Comparison of ENCODE assay signal across 1 cellular context in genomic region chr2:20008703-20009102, GRCh38.
A peak's percentile ranks its signal among the peaks of the same experiment; 100 is the strongest.
TF ChIP-seq lines count a peak whose summit lies in the region.

No MANE protein-coding gene starts in this region.

TF ChIP-seq in HepG2, 621 proteins besides CTCF, POLR2A, EP300 and RAD21 (continued from another document and continues in another):
- TF ChIP-seq FOXO1 (CRISPR knock-in tag; IDR thresholded peaks at IDR 0.05) (peak; percentile 83; the same call in 1 of the 2 replicates), MYNN (CRISPR knock-in tag; IDR thresholded peaks at IDR 0.05; ENCODE audit: low read depth) (no peak), ATF7 (IDR thresholded peaks at IDR 0.05) (peak; percentile 25; the same call in 1 of the 2 replicates), ATF7 (CRISPR knock-in tag; IDR thresholded peaks at IDR 0.05) (no peak), KAT7 (CRISPR knock-in tag; IDR thresholded peaks at IDR 0.05; ENCODE audit: borderline replicate concordance) (0 out of 2 replicates have a peak, but pooled peaks have one; percentile 63), THAP11 (CRISPR knock-in tag; IDR thresholded peaks at IDR 0.05) (peak; percentile 69), ATF6 (CRISPR knock-in tag; conservative IDR thresholded peaks at IDR 0.05) (no peak), ZNF383 (CRISPR knock-in tag; IDR thresholded peaks at IDR 0.05; ENCODE audit: borderline replicate concordance) (no peak), SOX13 (IDR thresholded peaks at IDR 0.05) (no peak), SOX13 (CRISPR knock-in tag; conservative IDR thresholded peaks at IDR 0.05 in 1 of 2, IDR thresholded peaks at IDR 0.05 in 1 of 2) (peak in 1 of 2 experiments; percentile 81; a peak in 2 of 4 replicates), FOXJ3 (CRISPR knock-in tag; IDR thresholded peaks at IDR 0.05; ENCODE audit: borderline replicate concordance) (peak; percentile 75; the same call in 1 of the 2 replicates), HDAC1 (CRISPR knock-in tag; IDR thresholded peaks at IDR 0.05) (peak; percentile 53; the same call in 1 of the 2 replicates), MAX (IDR thresholded peaks at IDR 0.05) (0 out of 2 replicates have a peak, but pooled peaks have one; percentile 35), ETV5 (CRISPR knock-in tag; IDR thresholded peaks at IDR 0.05; ENCODE audit: borderline replicate concordance) (peak; percentile 70; the same call in 1 of the 2 replicates), ZKSCAN5 (CRISPR knock-in tag; IDR thresholded peaks at IDR 0.05) (no peak), ISX (CRISPR knock-in tag; conservative IDR thresholded peaks at IDR 0.05) (no peak), NFKBIZ (CRISPR knock-in tag; IDR thresholded peaks at IDR 0.05) (0 out of 2 replicates have a peak, but pooled peaks have one; percentile 53), SMC3 (IDR thresholded peaks at IDR 0.05; ENCODE audit: low read length) (0 out of 2 replicates have a peak, but pooled peaks have one; percentile 1), ZGPAT (CRISPR knock-in tag; IDR thresholded peaks at IDR 0.05) (peak; percentile 39; the same call in 1 of the 2 replicates), GATA4 (IDR thresholded peaks at IDR 0.05; ENCODE audit: borderline replicate concordance, low read depth) (no peak), AHDC1 (CRISPR knock-in tag; IDR thresholded peaks at IDR 0.05; ENCODE audit: borderline replicate concordance) (peak; percentile 91), GABPA (IDR thresholded peaks at IDR 0.05; ENCODE audit: low read depth, low read length) (no peak), GABPA (CRISPR knock-in tag; IDR thresholded peaks at IDR 0.05; ENCODE audit: low read depth) (0 out of 2 replicates have a peak, but pooled peaks have one; percentile 8), KDM6A (CRISPR knock-in tag; IDR thresholded peaks at IDR 0.05; ENCODE audit: low read depth) (peak; percentile 58; the same call in 1 of the 2 replicates), TEAD3 (CRISPR knock-in tag; optimal IDR thresholded peaks at IDR 0.05; ENCODE audit: borderline replicate concordance) (peak; percentile 67), MIER2 (CRISPR knock-in tag; IDR thresholded peaks at IDR 0.05) (peak; percentile 65; the same call in 1 of the 2 replicates), MIER3 (CRISPR knock-in tag; IDR thresholded peaks at IDR 0.05; ENCODE audit: borderline replicate concordance) (peak; percentile 74; the same call in 1 of the 2 replicates), SOX5 (CRISPR knock-in tag; IDR thresholded peaks at IDR 0.05; ENCODE audit: borderline replicate concordance) (peak; percentile 69; the same call in 1 of the 2 replicates), ZNF614 (CRISPR knock-in tag; IDR thresholded peaks at IDR 0.05; ENCODE audit: borderline replicate concordance) (peak; percentile 53; the same call in 1 of the 2 replicates), KLF6 (CRISPR knock-in tag; IDR thresholded peaks at IDR 0.05) (0 out of 2 replicates have a peak, but pooled peaks have one; percentile 29), GFI1 (CRISPR knock-in tag; IDR thresholded peaks at IDR 0.05; ENCODE audit: borderline replicate concordance) (peak; percentile 47; the same call in 1 of the 2 replicates), SNAI1 (CRISPR knock-in tag; IDR thresholded peaks at IDR 0.05; ENCODE audit: borderline replicate concordance) (no peak), HOMEZ (CRISPR knock-in tag; IDR thresholded peaks at IDR 0.05; ENCODE audit: low read depth) (peak; percentile 45; the same call in 1 of the 2 replicates)
- TF ChIP-seq, protein P1, sequence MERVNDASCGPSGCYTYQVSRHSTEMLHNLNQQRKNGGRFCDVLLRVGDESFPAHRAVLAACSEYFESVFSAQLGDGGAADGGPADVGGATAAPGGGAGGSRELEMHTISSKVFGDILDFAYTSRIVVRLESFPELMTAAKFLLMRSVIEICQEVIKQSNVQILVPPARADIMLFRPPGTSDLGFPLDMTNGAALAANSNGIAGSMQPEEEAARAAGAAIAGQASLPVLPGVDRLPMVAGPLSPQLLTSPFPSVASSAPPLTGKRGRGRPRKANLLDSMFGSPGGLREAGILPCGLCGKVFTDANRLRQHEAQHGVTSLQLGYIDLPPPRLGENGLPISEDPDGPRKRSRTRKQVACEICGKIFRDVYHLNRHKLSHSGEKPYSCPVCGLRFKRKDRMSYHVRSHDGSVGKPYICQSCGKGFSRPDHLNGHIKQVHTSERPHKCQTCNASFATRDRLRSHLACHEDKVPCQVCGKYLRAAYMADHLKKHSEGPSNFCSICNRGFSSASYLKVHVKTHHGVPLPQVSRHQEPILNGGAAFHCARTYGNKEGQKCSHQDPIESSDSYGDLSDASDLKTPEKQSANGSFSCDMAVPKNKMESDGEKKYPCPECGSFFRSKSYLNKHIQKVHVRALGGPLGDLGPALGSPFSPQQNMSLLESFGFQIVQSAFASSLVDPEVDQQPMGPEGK (CRISPR knock-in tag; IDR thresholded peaks at IDR 0.05) = peak; percentile 20; the same call in 1 of the 2 replicates
- TF ChIP-seq, protein P2, sequence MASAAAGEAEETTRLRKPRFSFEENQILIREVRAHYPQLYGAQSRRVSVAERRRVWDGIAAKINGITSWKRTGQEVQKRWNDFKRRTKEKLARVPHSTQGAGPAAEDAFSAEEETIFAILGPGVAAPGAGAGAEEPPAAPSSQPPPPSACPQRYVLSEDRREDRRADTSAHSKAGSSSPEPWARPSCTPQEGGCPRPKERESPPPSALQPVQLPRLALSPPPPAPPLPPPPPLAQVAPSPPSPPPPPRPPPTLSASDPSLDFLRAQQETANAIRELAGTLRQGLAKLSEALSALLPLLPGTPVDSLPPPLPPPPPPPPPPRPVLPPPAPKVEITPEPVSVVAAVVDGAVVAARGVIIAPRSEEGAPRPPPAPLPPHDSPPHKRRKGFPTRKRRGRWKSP (CRISPR knock-in tag; IDR thresholded peaks at IDR 0.05) = no peak
- TF ChIP-seq, protein P3, sequence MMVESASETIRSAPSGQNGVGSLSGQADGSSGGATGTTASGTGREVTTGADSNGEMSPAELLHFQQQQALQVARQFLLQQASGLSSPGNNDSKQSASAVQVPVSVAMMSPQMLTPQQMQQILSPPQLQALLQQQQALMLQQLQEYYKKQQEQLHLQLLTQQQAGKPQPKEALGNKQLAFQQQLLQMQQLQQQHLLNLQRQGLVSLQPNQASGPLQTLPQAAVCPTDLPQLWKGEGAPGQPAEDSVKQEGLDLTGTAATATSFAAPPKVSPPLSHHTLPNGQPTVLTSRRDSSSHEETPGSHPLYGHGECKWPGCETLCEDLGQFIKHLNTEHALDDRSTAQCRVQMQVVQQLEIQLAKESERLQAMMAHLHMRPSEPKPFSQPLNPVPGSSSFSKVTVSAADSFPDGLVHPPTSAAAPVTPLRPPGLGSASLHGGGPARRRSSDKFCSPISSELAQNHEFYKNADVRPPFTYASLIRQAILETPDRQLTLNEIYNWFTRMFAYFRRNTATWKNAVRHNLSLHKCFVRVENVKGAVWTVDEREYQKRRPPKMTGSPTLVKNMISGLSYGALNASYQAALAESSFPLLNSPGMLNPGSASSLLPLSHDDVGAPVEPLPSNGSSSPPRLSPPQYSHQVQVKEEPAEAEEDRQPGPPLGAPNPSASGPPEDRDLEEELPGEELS (CRISPR knock-in tag; IDR thresholded peaks at IDR 0.05) = peak; percentile 93
- TF ChIP-seq, protein P4, sequence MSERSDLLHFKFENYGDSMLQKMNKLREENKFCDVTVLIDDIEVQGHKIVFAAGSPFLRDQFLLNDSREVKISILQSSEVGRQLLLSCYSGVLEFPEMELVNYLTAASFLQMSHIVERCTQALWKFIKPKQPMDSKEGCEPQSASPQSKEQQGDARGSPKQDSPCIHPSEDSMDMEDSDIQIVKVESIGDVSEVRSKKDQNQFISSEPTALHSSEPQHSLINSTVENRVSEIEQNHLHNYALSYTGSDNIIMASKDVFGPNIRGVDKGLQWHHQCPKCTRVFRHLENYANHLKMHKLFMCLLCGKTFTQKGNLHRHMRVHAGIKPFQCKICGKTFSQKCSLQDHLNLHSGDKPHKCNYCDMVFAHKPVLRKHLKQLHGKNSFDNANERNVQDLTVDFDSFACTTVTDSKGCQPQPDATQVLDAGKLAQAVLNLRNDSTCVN (CRISPR knock-in tag; IDR thresholded peaks at IDR 0.05; ENCODE audit: borderline replicate concordance) = peak; percentile 49; the same call in 1 of the 2 replicates
- TF ChIP-seq, protein P5, sequence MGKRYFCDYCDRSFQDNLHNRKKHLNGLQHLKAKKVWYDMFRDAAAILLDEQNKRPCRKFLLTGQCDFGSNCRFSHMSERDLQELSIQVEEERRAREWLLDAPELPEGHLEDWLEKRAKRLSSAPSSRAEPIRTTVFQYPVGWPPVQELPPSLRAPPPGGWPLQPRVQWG (CRISPR knock-in tag; IDR thresholded peaks at IDR 0.05; ENCODE audit: borderline replicate concordance, low read depth) = no peak
- TF ChIP-seq, protein P6, sequence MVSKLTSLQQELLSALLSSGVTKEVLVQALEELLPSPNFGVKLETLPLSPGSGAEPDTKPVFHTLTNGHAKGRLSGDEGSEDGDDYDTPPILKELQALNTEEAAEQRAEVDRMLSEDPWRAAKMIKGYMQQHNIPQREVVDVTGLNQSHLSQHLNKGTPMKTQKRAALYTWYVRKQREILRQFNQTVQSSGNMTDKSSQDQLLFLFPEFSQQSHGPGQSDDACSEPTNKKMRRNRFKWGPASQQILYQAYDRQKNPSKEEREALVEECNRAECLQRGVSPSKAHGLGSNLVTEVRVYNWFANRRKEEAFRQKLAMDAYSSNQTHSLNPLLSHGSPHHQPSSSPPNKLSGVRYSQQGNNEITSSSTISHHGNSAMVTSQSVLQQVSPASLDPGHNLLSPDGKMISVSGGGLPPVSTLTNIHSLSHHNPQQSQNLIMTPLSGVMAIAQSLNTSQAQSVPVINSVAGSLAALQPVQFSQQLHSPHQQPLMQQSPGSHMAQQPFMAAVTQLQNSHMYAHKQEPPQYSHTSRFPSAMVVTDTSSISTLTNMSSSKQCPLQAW (CRISPR knock-in tag; IDR thresholded peaks at IDR 0.05) = peak; percentile 28; the same call in 1 of the 2 replicates
